Comparison of ENCODE assay signal across 8 cellular contexts in the genomic region with DNA sequence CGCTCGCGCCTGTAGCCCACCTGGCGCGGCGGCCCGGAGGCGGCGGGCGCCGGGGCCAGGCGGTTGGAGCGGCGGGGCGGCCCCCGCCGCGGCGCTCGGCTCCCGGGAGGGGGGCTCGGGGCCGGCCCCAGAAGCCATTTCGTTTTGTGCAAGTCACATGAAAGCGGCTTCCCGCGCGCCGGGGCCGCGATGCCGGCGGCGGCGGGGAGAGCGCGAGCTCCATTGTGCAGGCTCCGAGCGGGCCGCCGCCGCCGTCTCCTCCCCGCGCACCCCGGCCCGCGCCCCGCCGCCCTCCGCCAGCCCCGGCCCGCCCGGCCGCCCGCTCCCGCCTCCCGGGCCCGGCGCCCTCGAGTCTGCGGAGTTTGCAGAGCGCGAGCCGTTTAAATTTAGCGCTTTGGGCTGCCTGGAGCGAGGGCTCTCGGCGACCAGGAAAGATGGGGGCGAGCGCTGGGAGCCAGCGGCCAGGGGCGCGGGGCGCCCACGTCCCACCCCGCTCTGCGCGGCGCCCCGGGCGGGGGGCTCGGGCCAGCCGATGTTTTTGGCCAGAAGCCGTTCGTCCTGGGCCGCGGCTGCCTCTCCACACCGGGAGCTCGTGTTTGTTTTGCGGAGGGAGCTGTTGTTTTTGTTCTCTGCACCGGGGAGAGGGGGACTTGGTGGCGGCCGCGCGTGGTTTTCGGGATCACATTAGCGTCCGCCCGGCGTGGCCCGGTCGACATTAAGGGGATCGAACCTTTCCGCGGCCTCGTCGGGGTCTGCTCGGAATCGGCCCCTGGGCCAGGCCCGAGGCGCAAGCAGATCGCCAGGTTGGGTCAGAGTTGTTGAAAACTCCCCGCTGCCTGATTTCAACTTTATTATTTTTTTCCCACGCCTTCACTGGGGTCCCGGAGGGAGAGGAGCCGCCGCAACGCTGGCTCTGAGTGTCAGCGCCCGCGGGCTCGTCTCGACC. TPM values are rescaled to one million over a fixed set of nuclear protein-coding genes. Genes with fewer than 3 reads are reported as not detected.
DNase-seq lines count a peak whose midpoint lies in the region; ATAC-seq and TF ChIP-seq lines count a peak whose summit lies in the region.

No MANE protein-coding gene starts in this region.

- no peak overlapping the region for H3K27ac Mint-ChIP-seq in natural killer cell treated with Interleukin-12 subunit alpha and Interleukin-12 subunit beta and Interleukin-15 and Interleukin-18, amount 100 ng/mL, for 72 hours

- H3K27me3 ChIP-seq in HUES64 (ENCODE audit: insufficient read depth, low read length), result peaks cover 34% of the 10 kb centered on the region

- peak overlapping the region; percentile 64 for H3K4me3 Mint-ChIP-seq in natural killer cell treated with Interleukin-12 subunit alpha and Interleukin-12 subunit beta and Interleukin-15 and Interleukin-18, amount 100 ng/mL, for 72 hours

- H3K9ac ChIP-seq in HUES64 (ENCODE audit: low read depth, low read length), result peak overlapping the region; percentile 76

- WGBS in HUES64, result under 1% methylated on average over 124 of the region's 124 CpGs

- DNase-seq in Caki2 (ENCODE audit: low read depth), result peak; percentile 29
- DNase-seq in activated T-cell treated with anti-CD3 and anti-CD28 coated beads, Interleukin-2, amount 50 U/mL, for 48 hours, result peak; percentile 51 to 63
- no peak for DNase-seq in fibroblast of the aortic adventitia (ENCODE audit: low read depth)
- no peak for DNase-seq in natural killer cell treated with Interleukin-12 subunit alpha and Interleukin-12 subunit beta and Interleukin-15 and Interleukin-18, amount 100 ng/mL, for 72 hours (ENCODE audit: low spot score)
- no peak for DNase-seq in NCI-H128 (lab: John Stamatoyannopoulos, UW; ENCODE audit: unreplicated experiment)

- TF ChIP-seq CTCF in fibroblast of the aortic adventitia (IDR thresholded peaks at IDR 0.05; ENCODE audit: insufficient read depth, low read length), result no peak

- H3K4me1 ChIP-seq in HUES64 (ENCODE audit: insufficient read depth, low read length), result peaks cover 14% of the 10 kb centered on the region

- H3K27me3 Mint-ChIP-seq in natural killer cell treated with Interleukin-12 subunit alpha and Interleukin-12 subunit beta and Interleukin-15 and Interleukin-18, amount 100 ng/mL, for 72 hours, result peaks cover 25 to 35% of the 10 kb centered on the region in 2 donors

- peaks cover 9% of the 10 kb centered on the region for H3K36me3 Mint-ChIP-seq in natural killer cell treated with Interleukin-12 subunit alpha and Interleukin-12 subunit beta and Interleukin-15 and Interleukin-18, amount 100 ng/mL, for 72 hours

- H3K9me3 Mint-ChIP-seq in natural killer cell treated with Interleukin-12 subunit alpha and Interleukin-12 subunit beta and Interleukin-15 and Interleukin-18, amount 100 ng/mL, for 72 hours, result no peaks in the 10 kb centered on the region

- no peaks in the 10 kb centered on the region for H3K36me3 ChIP-seq in HUES64 (ENCODE audit: insufficient read depth, low read length)

- H3K4me3 ChIP-seq in HUES64 (ENCODE audit: low read length), result peak overlapping the region; percentile 61
- H3K4me3 ChIP-seq in fibroblast of the aortic adventitia (ENCODE audit: low read depth, low read length), result peak overlapping the region; percentile 68

- in situ Hi-C loops in Caki2 (cut with HindIII; ENCODE audit: low pct_unique_long_range_greater_than_20kb, low sequenced_read_pairs), result no loop called here

- no peak overlapping the region for H3K27ac ChIP-seq in HUES64 (ENCODE audit: low read depth, low read length)

- peaks cover 0 to 8% of the 10 kb centered on the region in 2 donors for H3K4me1 Mint-ChIP-seq in natural killer cell treated with Interleukin-12 subunit alpha and Interleukin-12 subunit beta and Interleukin-15 and Interleukin-18, amount 100 ng/mL, for 72 hours (ENCODE audit: low read depth in 2 of 2)

- no peaks in the 10 kb centered on the region for H3K9me3 ChIP-seq in HUES64 (ENCODE audit: insufficient read depth, low read depth, low read length)

- ATAC-seq in natural killer cell treated with Interleukin-12 subunit alpha and Interleukin-12 subunit beta and Interleukin-15 and Interleukin-18, amount 100 ng/mL, for 72 hours, result peak; percentile 12 to 34
- ATAC-seq in GM21528 (IDR thresholded peaks at IDR 0.05; ENCODE audit: low FRiP score, unreplicated experiment) (no peak), HG03439 (IDR thresholded peaks at IDR 0.05; ENCODE audit: unreplicated experiment) (no peak)

RNA-seq across cellular contexts. Expression of gene BCL7A, which starts 1.0 kb away (rescaled TPM):
- total RNA-seq in Caki2 (2014; rRNA removed; shearing (Covaris generic); ENCODE audit: low replicate concordance), result 23.8 and 28.8 TPM in 2 replicates
- polyA plus RNA-seq in HUES64 (2013, experiment 1 of 2), result 11.8 TPM
- 15.8 TPM for polyA plus RNA-seq in HUES64 (2013, experiment 2 of 2)
- 3.2 and 12.2 TPM in 2 replicates for total RNA-seq in fibroblast of the aortic adventitia (ENCODE audit: low replicate concordance)
- total RNA-seq in natural killer cell treated with Interleukin-12 subunit alpha and Interleukin-12 subunit beta and Interleukin-15 and Interleukin-18, amount 100 ng/mL, for 72 hours, result under 1 TPM; 0.33 to 0.69 TPM

RNA-seq across cellular contexts. Expression of gene MLXIP, which starts 55.9 kb away (rescaled TPM):
- 5.0 and 7.0 TPM in 2 replicates for total RNA-seq in Caki2 (2014; rRNA removed; shearing (Covaris generic); ENCODE audit: low replicate concordance)
- 14.5 TPM for polyA plus RNA-seq in HUES64 (2013, experiment 1 of 2)
- polyA plus RNA-seq in HUES64 (2013, experiment 2 of 2), result 17.6 TPM
- total RNA-seq in fibroblast of the aortic adventitia (ENCODE audit: low replicate concordance), result 8.3 and 15.4 TPM in 2 replicates
- total RNA-seq in natural killer cell treated with Interleukin-12 subunit alpha and Interleukin-12 subunit beta and Interleukin-15 and Interleukin-18, amount 100 ng/mL, for 72 hours, result 10 to 100 TPM; 28.4 to 48.6 TPM

Comparison
In these comparisons a context has a peak if more than half of its experiments do, and no peak if none do; other contexts are left out.
1. DNase-seq: peak in Caki2 (single experiment) and activated T-cell treated with anti-CD3 and anti-CD28 coated beads, Interleukin-2, amount 50 U/mL, for 48 hours (2 of 2); none in fibroblast of the aortic adventitia (single experiment), natural killer cell treated with Interleukin-12 subunit alpha and Interleukin-12 subunit beta and Interleukin-15 and Interleukin-18, amount 100 ng/mL, for 72 hours (single experiment) and NCI-H128 (single experiment).
2. ATAC-seq: peak in natural killer cell treated with Interleukin-12 subunit alpha and Interleukin-12 subunit beta and Interleukin-15 and Interleukin-18, amount 100 ng/mL, for 72 hours (2 of 2); none in GM21528 (single experiment) and HG03439 (single experiment).